8 cellular contexts compared by ENCODE assay signal in the genomic region with DNA sequence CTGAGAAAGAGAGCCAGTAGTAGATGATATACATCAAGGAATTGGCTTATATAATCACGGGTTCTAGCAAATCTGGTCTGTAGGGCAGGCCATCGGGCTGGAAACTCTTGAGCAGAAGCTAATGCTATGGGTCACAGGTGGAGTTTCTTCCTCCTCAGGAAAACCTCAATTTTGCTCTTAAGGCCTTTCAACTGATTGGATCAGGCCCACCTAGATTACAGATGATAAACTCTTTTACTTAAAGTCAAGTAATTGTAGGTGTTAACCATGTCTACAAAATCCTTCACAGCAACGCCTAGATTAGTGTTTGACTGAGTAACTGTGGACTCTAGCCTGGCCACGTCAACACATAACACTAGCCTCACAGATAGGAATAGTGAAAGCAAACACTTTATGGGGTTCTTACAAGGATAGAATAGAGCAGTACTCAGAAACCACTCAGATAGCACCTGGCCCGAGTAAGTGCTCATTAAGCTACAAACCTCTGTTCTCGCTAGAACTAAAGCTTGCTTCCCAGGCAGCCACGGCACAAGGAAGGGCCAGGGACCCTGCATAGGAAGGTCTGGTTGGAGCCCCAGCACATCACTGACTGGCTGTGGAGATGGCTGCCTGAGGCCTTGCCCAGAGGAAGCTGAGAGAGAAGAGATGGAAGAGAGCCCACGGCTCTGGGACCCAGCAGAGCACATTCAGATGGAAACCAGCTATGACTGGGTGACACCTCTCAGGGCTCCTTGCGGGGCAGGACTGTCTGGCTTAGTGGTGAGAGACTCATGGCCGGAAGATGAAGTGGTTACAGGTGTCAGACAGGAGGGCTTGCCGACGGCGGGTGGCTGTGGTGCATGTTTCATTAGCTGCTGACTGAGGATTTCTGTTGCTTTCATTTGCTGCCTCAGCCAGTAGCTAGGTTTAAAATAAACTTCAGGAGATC.
DNase-seq lines count a peak whose midpoint lies in the region; ATAC-seq and TF ChIP-seq lines count a peak whose summit lies in the region.

No MANE protein-coding gene starts in this region.

- TF ChIP-seq CTCF in activated B cell treated with CpG ODN at 0.5 μM for 24 hours (IDR thresholded peaks at IDR 0.05) (no peak), endodermal cell (conservative IDR thresholded peaks at IDR 0.05) (no peak), osteoblast (IDR thresholded peaks at IDR 0.05; ENCODE audit: extremely low read depth, low read depth, low read length) (no peak)

- WGBS in endodermal cell (ENCODE audit: insufficient coverage in 1 of 2, insufficient read length in 1 of 2), 2 experiments = 85 to 92% methylated on average over 8 to 13 of the region's 13 CpGs

- H3K27ac Mint-ChIP-seq in activated B cell treated with CpG ODN at 0.5 μM for 24 hours (peak overlapping the region; percentile 33), endodermal cell (no peak overlapping the region)
- H3K27ac Mint-ChIP-seq in stimulated activated naive CD8-positive, alpha-beta T cell treated with anti-CD3 and anti-CD28 coated beads, Interleukin-15, Interleukin-2, amounts not matched to agents 100 ng/mL and 50 ng/mL, for 24 hours = peak overlapping the region; percentile 67

- H3K4me1 ChIP-seq in endodermal cell (ENCODE audit: control insufficient read depth, insufficient read depth, low read length) (no peaks in the 10 kb centered on the region), osteoblast (ENCODE audit: insufficient read depth, low read length) (no peaks in the 10 kb centered on the region)

- H3K9me3 ChIP-seq in endodermal cell (ENCODE audit: control insufficient read depth, low read length) = no peaks in the 10 kb centered on the region
- no peaks in the 10 kb centered on the region for H3K9me3 ChIP-seq in osteoblast (ENCODE audit: low read depth, low read length)

- H3K9ac ChIP-seq in endodermal cell (ENCODE audit: extremely low read depth, low read length, poor library complexity, severe bottlenecking) = no peak overlapping the region

- CTCF ChIA-PET in activated B cell treated with CpG ODN at 0.5 μM for 24 hours (lab: Charles Lee) = interaction anchor here (0.9 to 1.2 kb wide), 2 partner anchors 161 to 167 kb away, joined by 3 to 4 read pairs; no protein-coding TSS in a partner anchor

- ATAC-seq in GM18873 (IDR thresholded peaks at IDR 0.05; ENCODE audit: low FRiP score, unreplicated experiment) (peak; percentile 94), HG03039 (IDR thresholded peaks at IDR 0.05; ENCODE audit: unreplicated experiment) (peak; percentile 89), activated B cell treated with CpG ODN at 0.5 μM for 24 hours (ENCODE audit: low read depth) (peak; percentile 98)

- intact Hi-C loops in activated B cell treated with CpG ODN at 0.5 μM for 24 hours (cut with micrococcal nuclease) = loop anchor here (2.0 kb wide), 1 partner anchor 17 kb away; no protein-coding TSS in a partner anchor

- no peak overlapping the region for H3K4me3 ChIP-seq in endodermal cell (ENCODE audit: low read length)
- H3K4me3 ChIP-seq in osteoblast (ENCODE audit: insufficient read depth, low read length) = no peak overlapping the region

- H4K20me1 ChIP-seq in osteoblast (ENCODE audit: insufficient read depth, low read length) = no peaks in the 10 kb centered on the region

- H3K27me3 ChIP-seq in endodermal cell (ENCODE audit: control insufficient read depth, insufficient read depth, low read length, poor library complexity, severe bottlenecking) (peaks cover 4% of the 10 kb centered on the region), osteoblast (ENCODE audit: insufficient read depth, low read length) (peaks cover 5% of the 10 kb centered on the region)

- H3K36me3 ChIP-seq in endodermal cell (ENCODE audit: control insufficient read depth, insufficient read depth, low read length) = no peaks in the 10 kb centered on the region
- no peaks in the 10 kb centered on the region for H3K36me3 ChIP-seq in osteoblast (ENCODE audit: insufficient read depth, low read length)

- H3K27me3 Mint-ChIP-seq in activated B cell treated with CpG ODN at 0.5 μM for 24 hours (no peaks in the 10 kb centered on the region), endodermal cell (ENCODE audit: insufficient read depth) (peaks cover 5% of the 10 kb centered on the region)
- H3K27me3 Mint-ChIP-seq in stimulated activated naive CD8-positive, alpha-beta T cell treated with anti-CD3 and anti-CD28 coated beads, Interleukin-15, Interleukin-2, amounts not matched to agents 100 ng/mL and 50 ng/mL, for 24 hours = peaks cover 3% of the 10 kb centered on the region

- H3K9me3 Mint-ChIP-seq in activated B cell treated with CpG ODN at 0.5 μM for 24 hours (no peaks in the 10 kb centered on the region), endodermal cell (no peaks in the 10 kb centered on the region)
- H3K9me3 Mint-ChIP-seq in stimulated activated naive CD8-positive, alpha-beta T cell treated with anti-CD3 and anti-CD28 coated beads, Interleukin-15, Interleukin-2, amounts not matched to agents 100 ng/mL and 50 ng/mL, for 24 hours = no peaks in the 10 kb centered on the region

- H3K27ac ChIP-seq in endodermal cell (ENCODE audit: low read depth, low read length) (no peak overlapping the region), osteoblast (ENCODE audit: low read depth, low read length) (no peak overlapping the region)

- DNase-seq in activated B cell treated with CpG ODN at 0.5 μM for 24 hours = peak; percentile 39
- DNase-seq in endodermal cell = peak; percentile 70
- no peak for DNase-seq in hypothalamus (lab: John Stamatoyannopoulos, UW)
- DNase-seq in osteoblast (ENCODE audit: insufficient read length, low spot score, missing footprints) = no peak
- no peak for DNase-seq in NCI-H524 (lab: John Stamatoyannopoulos, UW)

- no peak overlapping the region for H2AFZ ChIP-seq in osteoblast (ENCODE audit: low read length)

- POLR2A ChIA-PET in activated B cell treated with CpG ODN at 0.5 μM for 24 hours (lab: Charles Lee) = interaction anchor here (0.8 to 1.5 kb wide), 8 partner anchors 11 to 203 kb away, joined by 3 to 9 read pairs (median 4); no protein-coding TSS in a partner anchor

- H3K4me1 Mint-ChIP-seq in activated B cell treated with CpG ODN at 0.5 μM for 24 hours (peaks cover 11% of the 10 kb centered on the region), endodermal cell (peaks cover 5% of the 10 kb centered on the region)
- H3K4me1 Mint-ChIP-seq in stimulated activated naive CD8-positive, alpha-beta T cell treated with anti-CD3 and anti-CD28 coated beads, Interleukin-15, Interleukin-2, amounts not matched to agents 100 ng/mL and 50 ng/mL, for 24 hours (ENCODE audit: low read depth) = peaks cover 19% of the 10 kb centered on the region

- H3K36me3 Mint-ChIP-seq in activated B cell treated with CpG ODN at 0.5 μM for 24 hours (ENCODE audit: low read depth) (no peaks in the 10 kb centered on the region), endodermal cell (ENCODE audit: low read depth) (no peaks in the 10 kb centered on the region)
- H3K36me3 Mint-ChIP-seq in stimulated activated naive CD8-positive, alpha-beta T cell treated with anti-CD3 and anti-CD28 coated beads, Interleukin-15, Interleukin-2, amounts not matched to agents 100 ng/mL and 50 ng/mL, for 24 hours (ENCODE audit: low read depth) = no peaks in the 10 kb centered on the region

- no peak overlapping the region for H3K4me2 ChIP-seq in osteoblast (ENCODE audit: insufficient read depth, low read length)

- H3K79me2 ChIP-seq in osteoblast (ENCODE audit: insufficient read depth, low read length) = no peaks in the 10 kb centered on the region

- H3K4me3 Mint-ChIP-seq in activated B cell treated with CpG ODN at 0.5 μM for 24 hours = peak overlapping the region; percentile 42
- no peak overlapping the region for H3K4me3 Mint-ChIP-seq in endodermal cell
- H3K4me3 Mint-ChIP-seq in stimulated activated naive CD8-positive, alpha-beta T cell treated with anti-CD3 and anti-CD28 coated beads, Interleukin-15, Interleukin-2, amounts not matched to agents 100 ng/mL and 50 ng/mL, for 24 hours = no peak overlapping the region

Comparison
In these comparisons a context has a peak if more than half of its experiments do, and no peak if none do; other contexts are left out.
1. DNase-seq: peak in activated B cell treated with CpG ODN at 0.5 μM for 24 hours (single experiment) and endodermal cell (single experiment); none in hypothalamus (0 of 51), osteoblast (single experiment) and NCI-H524 (0 of 2).
2. Peak in every context shown above with its lines, with median percentiles within 50 percentile points of each other: ATAC-seq.